8 cellular contexts compared by ENCODE assay signal in the genomic region with DNA sequence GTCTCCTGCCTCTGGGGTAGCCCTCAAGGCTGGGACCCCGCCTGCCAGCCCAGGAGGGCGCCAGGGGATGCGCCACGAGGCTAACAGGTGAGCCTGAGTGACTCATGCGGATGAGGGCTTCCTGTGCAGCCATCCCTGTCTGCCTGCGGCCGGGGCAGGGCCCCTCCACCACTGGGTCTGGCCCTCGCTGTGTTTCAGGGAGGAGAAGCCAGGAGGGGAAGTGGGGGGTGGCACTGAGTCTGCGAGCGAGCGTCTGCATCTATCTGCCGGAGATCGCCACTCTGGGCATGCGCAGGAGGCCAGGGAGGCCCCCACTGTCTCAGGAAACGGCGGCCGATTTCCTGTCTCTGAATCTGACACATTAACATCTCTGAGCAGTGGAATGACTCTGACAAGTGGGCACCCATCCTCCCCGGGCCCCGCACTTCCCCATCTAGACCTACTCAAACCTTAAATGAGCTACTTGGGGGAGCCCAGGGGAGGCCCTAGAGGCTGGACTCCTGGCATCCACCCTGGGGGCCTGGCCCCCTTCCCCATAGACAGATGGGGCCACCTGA. TPM values are rescaled to one million over a fixed set of nuclear protein-coding genes. Genes with fewer than 3 reads are reported as not detected.
DNase-seq lines count a peak whose midpoint lies in the region; ATAC-seq, FAIRE-seq and TF ChIP-seq lines count a peak whose summit lies in the region.

No MANE protein-coding gene starts in this region.

- ATAC-seq in GM21360 (IDR thresholded peaks at IDR 0.05; ENCODE audit: unreplicated experiment) (peak; percentile 70), aorta (ENCODE audit: low FRiP score) (peak; percentile 75)

- peak overlapping the region; percentile 47 for H3K9ac ChIP-seq in SK-N-MC (ENCODE audit: insufficient read length)

- H3K4me1 ChIP-seq in left ventricle myocardium inferior (peaks cover 33% of the 10 kb centered on the region), aorta (ENCODE audit: control insufficient read depth in 1 of 2, insufficient read depth in 2 of 2, low read length in 2 of 2) (no peaks in the 10 kb centered on the region)

- no peak for TF ChIP-seq CTCF in left ventricle myocardium inferior (IDR thresholded peaks at IDR 0.05; ENCODE audit: borderline replicate concordance)

- intact Hi-C loops in left ventricle myocardium inferior (cut with micrococcal nuclease) (no loop called here), aorta (cut with DNase I) (no loop called here)

- H3K4me3 ChIP-seq in SK-N-MC, result peak overlapping the region; percentile 45
- H3K4me3 ChIP-seq in left ventricle myocardium inferior, result peak overlapping the region; percentile 43
- H3K4me3 ChIP-seq in aorta (ENCODE audit: low read length in 2 of 2), result no peak overlapping the region

- WGBS in aorta, 2 donors, result 50 to 52% methylated on average over 18 to 19 of the region's 19 CpGs

- DNase-seq in COLO668 (lab: John Stamatoyannopoulos, UW; ENCODE audit: unreplicated experiment) (peak; percentile 93), HTR-8/SVneo (ENCODE audit: insufficient read length, low spot score) (peak; percentile 95), SK-N-MC (ENCODE audit: low read depth, low spot score) (peak; percentile 40), left ventricle myocardium inferior (peak; percentile 85), putamen (ENCODE audit: low spot score) (peak; percentile 55), aorta (peak; percentile 95 to 96)
- peak; percentile 98 for DNase-seq in activated naive CD4-positive, alpha-beta T cell treated with anti-CD3 and anti-CD28 coated beads, Interleukin-2, amount 50 U/mL, for 16 hours

- H3K27ac ChIP-seq in SK-N-MC (peak overlapping the region; percentile 78), left ventricle myocardium inferior (replicated peaks) (peak overlapping the region; percentile 92), aorta (ENCODE audit: low read depth in 1 of 2, low read length in 2 of 2) (no peak overlapping the region)

- H3K27me3 ChIP-seq in left ventricle myocardium inferior (ENCODE audit: low read depth) (no peaks in the 10 kb centered on the region), aorta (ENCODE audit: control insufficient read depth in 1 of 2, insufficient read depth in 2 of 2, low read length in 1 of 2) (no peaks in the 10 kb centered on the region)

- H3K36me3 ChIP-seq in SK-N-MC (ENCODE audit: insufficient read depth, low read length), result no peaks in the 10 kb centered on the region
- peaks cover 21% of the 10 kb centered on the region for H3K36me3 ChIP-seq in left ventricle myocardium inferior
- peaks cover 0 to 3% of the 10 kb centered on the region in 2 donors for H3K36me3 ChIP-seq in aorta (ENCODE audit: control insufficient read depth in 1 of 2, insufficient read depth in 2 of 2, low read length in 1 of 2)

- peak; percentile 79 for FAIRE-seq in HTR-8/SVneo (lab: Jason Lieb, UNC)

- H3K9me3 ChIP-seq in SK-N-MC (ENCODE audit: low read depth, low read length) (no peaks in the 10 kb centered on the region), left ventricle myocardium inferior (replicated peaks) (no peaks in the 10 kb centered on the region), aorta (ENCODE audit: control insufficient read depth, low read length) (no peaks in the 10 kb centered on the region)

RNA-seq across cellular contexts. Expression of gene RFX1, which starts 19.7 kb away (rescaled TPM):
- total RNA-seq in left ventricle myocardium inferior (15.2 TPM), aorta (10 to 100 TPM; 11.6 to 17.7 TPM)
- 1 to 10 TPM; 1.9 to 4.6 TPM for polyA plus RNA-seq in aorta

RNA-seq across cellular contexts. Expression of gene DCAF15, which starts 34.1 kb away (rescaled TPM):
- total RNA-seq in left ventricle myocardium inferior, result 17.0 TPM
- 10 to 100 TPM; 21.8 to 25.3 TPM for total RNA-seq in aorta
- 10 to 100 TPM in 1 of 2 donors, 1 to 10 TPM in 1; 8.8 to 41.4 TPM for polyA plus RNA-seq in aorta

RNA-seq across cellular contexts. Expression of gene RLN3, which starts 41.5 kb away (rescaled TPM):
- total RNA-seq in left ventricle myocardium inferior (not detected), aorta (not detected)
- polyA plus RNA-seq in aorta, result not detected

RNA-seq across cellular contexts. Expression of gene IL27RA, which starts 45.1 kb away (rescaled TPM):
- total RNA-seq in left ventricle myocardium inferior, result 4.0 TPM
- 1 to 10 TPM; 2.8 to 5.5 TPM for total RNA-seq in aorta
- 1 to 10 TPM in 1 of 2 donors, under 1 TPM in 1; 0.36 to 1.3 TPM for polyA plus RNA-seq in aorta

RNA-seq across cellular contexts. Expression of gene PODNL1, which starts 48.2 kb away (rescaled TPM):
- total RNA-seq in left ventricle myocardium inferior (1.9 TPM), aorta (1 to 10 TPM; 4.3 to 9.8 TPM)
- polyA plus RNA-seq in aorta, result 10 to 100 TPM in 1 of 2 donors, 1 to 10 TPM in 1; 2.5 to 18.9 TPM

Comparison
In these comparisons a context has a peak if more than half of its experiments do, and no peak if none do; other contexts are left out.
1. DNase-seq: peak in every context shown above with its lines; median percentile 98 in activated naive CD4-positive, alpha-beta T cell treated with anti-CD3 and anti-CD28 coated beads, Interleukin-2, amount 50 U/mL, for 16 hours; 96 in aorta; 95 in HTR-8/SVneo; 93 in COLO668; 85 in left ventricle myocardium inferior; 55 in putamen; 40 in SK-N-MC.
2. H3K27ac ChIP-seq: peak in SK-N-MC (single experiment) and left ventricle myocardium inferior (single experiment); none in aorta (0 of 2).
3. H3K4me3 ChIP-seq: peak in SK-N-MC (single experiment) and left ventricle myocardium inferior (single experiment); none in aorta (0 of 2).